16 cellular contexts compared by ENCODE assay signal in the genomic region with DNA sequence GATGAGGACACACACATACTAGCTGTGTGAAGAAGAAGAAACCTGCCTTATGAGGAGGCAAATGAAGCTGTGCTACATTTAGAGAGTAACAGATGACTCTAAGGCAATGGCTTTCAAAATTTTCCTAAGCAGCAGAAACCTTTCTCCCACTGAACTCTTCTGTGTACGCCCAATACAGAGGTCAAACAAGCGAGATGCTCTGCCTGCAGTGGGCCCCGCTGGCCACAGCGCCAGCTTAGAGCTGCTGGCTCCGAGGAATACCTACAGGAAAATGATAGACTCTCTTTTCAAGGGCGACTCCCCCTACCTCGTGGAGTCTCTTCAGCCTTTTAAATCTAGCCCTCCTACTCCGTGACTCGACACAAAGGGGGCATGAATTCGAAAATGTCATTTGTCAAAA. TPM values are rescaled to one million over a fixed set of nuclear protein-coding genes. Genes with fewer than 3 reads are reported as not detected.
A peak's percentile ranks its signal among the peaks of the same experiment; 100 is the strongest.
DNase-seq lines count a peak whose midpoint lies in the region; ATAC-seq and TF ChIP-seq lines count a peak whose summit lies in the region.
"Had no signal": no experiment of that assay in that cellular context is flagged by ENCODE, and none has a peak within 500 bp of the region (broad histone marks: within the 10 kb centered on the region; RNA-seq: fewer than 3 reads in every experiment).

No MANE protein-coding gene starts in this region.

- H3K27me3 Mint-ChIP-seq in neural progenitor cell (ENCODE audit: insufficient read depth, low read depth), result peaks cover 3% of the 10 kb centered on the region
- H3K27me3 Mint-ChIP-seq: activated T-helper 17 cell treated with anti-CD3 and anti-CD28 coated beads, Interleukin-2, amount 50 U/mL, for 72 hours had no signal

- H3K36me3 Mint-ChIP-seq in neural progenitor cell, result peaks cover 25% of the 10 kb centered on the region

- no peak for ATAC-seq in GM21447 (IDR thresholded peaks at IDR 0.05; ENCODE audit: unreplicated experiment)
- ATAC-seq: activated T-helper 17 cell treated with anti-CD3 and anti-CD28 coated beads, Interleukin-2, amount 50 U/mL, for 72 hours had no signal

- no peak overlapping the region for H3K4me3 Mint-ChIP-seq in neural progenitor cell
- H3K4me3 Mint-ChIP-seq: activated T-helper 17 cell treated with anti-CD3 and anti-CD28 coated beads, Interleukin-2, amount 50 U/mL, for 72 hours had no signal

- 67% methylated on average over 10 of the region's 10 CpGs for WGBS in esophagus muscularis mucosa

- in situ Hi-C loops in G401 (cut with HindIII; ENCODE audit: low sequenced_read_pairs), result no loop called here

- no peaks in the 10 kb centered on the region for H3F3A ChIP-seq in neural progenitor cell (ENCODE audit: low read depth)

- intact Hi-C loops in esophagus muscularis mucosa (cut with DNase I), result loop anchor here (5.0 kb wide), 1 partner anchor 40 kb away; no protein-coding TSS in a partner anchor

- H4K20me1 ChIP-seq in neural progenitor cell (ENCODE audit: low read depth), result no peaks in the 10 kb centered on the region

- H3K9ac ChIP-seq in neural progenitor cell, result no peak overlapping the region

- TF ChIP-seq CTCF in RWPE1 (conservative IDR thresholded peaks at IDR 0.05; ENCODE audit: low read depth), result no peak
- no peak for TF ChIP-seq CTCF in esophagus muscularis mucosa (IDR thresholded peaks at IDR 0.05)
- TF ChIP-seq CTCF in neural progenitor cell (IDR thresholded peaks at IDR 0.05), result no peak
- TF ChIP-seq CTCF in foreskin fibroblast (IDR thresholded peaks at IDR 0.05; ENCODE audit: low read depth, low read length), result no peak

- H3K27me3 ChIP-seq in esophagus muscularis mucosa (no peaks in the 10 kb centered on the region), neural progenitor cell (no peaks in the 10 kb centered on the region)
- H3K27me3 ChIP-seq: BE2C had no signal

- peaks cover 52% of the 10 kb centered on the region for H3K79me2 ChIP-seq in neural progenitor cell (ENCODE audit: low read depth)

- peaks cover 22% of the 10 kb centered on the region for H3K4me1 Mint-ChIP-seq in neural progenitor cell

- H3K9me3 ChIP-seq in esophagus muscularis mucosa, result no peaks in the 10 kb centered on the region
- H3K9me3 ChIP-seq in neural progenitor cell (ENCODE audit: low read depth), result no peaks in the 10 kb centered on the region
- H3K9me3 ChIP-seq: BE2C had no signal

- H3K27ac ChIP-seq in RWPE1 (peak overlapping the region; percentile 43; the same call in 1 of the 2 replicates), esophagus muscularis mucosa (replicated peaks in 1 of 4) (peak overlapping the region; percentile 71 to 75 (median 73)), neural progenitor cell (no peak overlapping the region)

- H3K4me2 ChIP-seq in neural progenitor cell, result no peak overlapping the region

- H3K4me1 ChIP-seq in esophagus muscularis mucosa (peaks cover 32 to 96% (median 92%) of the 10 kb centered on the region in 4 donors), neural progenitor cell (peaks cover 7% of the 10 kb centered on the region)

- no peak overlapping the region for H3K27ac Mint-ChIP-seq in neural progenitor cell
- H3K27ac Mint-ChIP-seq: activated T-helper 17 cell treated with anti-CD3 and anti-CD28 coated beads, Interleukin-2, amount 50 U/mL, for 72 hours had no signal

- CTCF ChIA-PET in RWPE1 (lab: Yijun Ruan, JAX), result interaction anchor here (1.0 kb wide), 1 partner anchor 47 kb away, joined by 3 read pairs; no protein-coding TSS in a partner anchor

- no peak overlapping the region for H2AFZ ChIP-seq in neural progenitor cell (replicated peaks)

- DNase-seq in G401 (ENCODE audit: low spot score) (peak; percentile 58), RWPE1 (ENCODE audit: low spot score) (no peak), esophagus muscularis mucosa (ENCODE audit: extremely low spot score) (no peak), neural progenitor cell (ENCODE audit: low spot score) (peak; percentile 31), foreskin fibroblast (no peak), NCI-H446 (lab: John Stamatoyannopoulos, UW) (no peak), NCI-H2029 (lab: John Stamatoyannopoulos, UW) (no peak)
- DNase-seq: activated CD4-positive, alpha-beta T cell treated with anti-CD3 and anti-CD28 coated beads, Interleukin-2, amount 50 U/mL, for 1 hour; BE2C; DND-41; NCI-H345; stimulated activated CD4-positive, alpha-beta T cell treated with anti-CD3 and anti-CD28 coated beads, Interleukin-4, amount 100 ng/mL, for 4 hours; stimulated activated naive CD4-positive, alpha-beta T cell; T-helper 1 cell had no signal

- H3K36me3 ChIP-seq in esophagus muscularis mucosa, result peaks cover 0 to 35% (median 3%) of the 10 kb centered on the region in 4 donors
- no peaks in the 10 kb centered on the region for H3K36me3 ChIP-seq in neural progenitor cell

- no peaks in the 10 kb centered on the region for H3K9me3 Mint-ChIP-seq in neural progenitor cell
- H3K9me3 Mint-ChIP-seq: activated T-helper 17 cell treated with anti-CD3 and anti-CD28 coated beads, Interleukin-2, amount 50 U/mL, for 72 hours had no signal

- TF ChIP-seq POLR2A in esophagus muscularis mucosa (IDR thresholded peaks at IDR 0.05; ENCODE audit: low read depth), result no peak

- H3K4me3 ChIP-seq in esophagus muscularis mucosa (peak overlapping the region in 1 of 4 donors; percentile 7), neural progenitor cell (no peak overlapping the region), foreskin fibroblast (ENCODE audit: low read depth in 1 of 2, low read length in 2 of 2) (no peak overlapping the region)

- POLR2A ChIA-PET in RWPE1 (lab: Yijun Ruan, JAX; ENCODE audit: low non-redundant PET), result no interaction called here

- TF ChIP-seq EP300 in esophagus muscularis mucosa (IDR thresholded peaks at IDR 0.05), result no peak

RNA-seq across cellular contexts. Expression of a gene that starts 39.2 kb away (rescaled TPM):
- 43.5 and 69.7 TPM in 2 replicates for total RNA-seq in G401 (2014; rRNA removed; shearing (Covaris generic))
- total RNA-seq in esophagus muscularis mucosa (10 to 100 TPM; 54.2 to 79.6 (median 69.2) TPM), neural progenitor cell (ENCODE audit: low replicate concordance) (51.7 and 73.8 TPM in 2 replicates)

Comparison
In these comparisons a context has a peak if more than half of its experiments do, and no peak if none do; other contexts are left out.
1. DNase-seq: peak in G401 (single experiment) and neural progenitor cell (single experiment); none in RWPE1 (single experiment), esophagus muscularis mucosa (single experiment), foreskin fibroblast (0 of 2), NCI-H446 (0 of 2) and NCI-H2029 (single experiment).